8 cellular contexts compared by ENCODE assay signal in genomic region chr17:51670899-51671298, GRCh38.
"Had no signal": no experiment of that assay in that cellular context is flagged by ENCODE, and none has a peak within 500 bp of the region (broad histone marks: within the 10 kb centered on the region; RNA-seq: fewer than 3 reads in every experiment).

No MANE protein-coding gene starts in this region.

- H3K4me1 ChIP-seq: HAP-1 had no signal

- H3K9ac ChIP-seq: GM23248 had no signal

- H2AFZ ChIP-seq: GM23248, GM23338 had no signal

- H3K9me3 ChIP-seq: HAP-1 had no signal

- H3K4me3 Mint-ChIP-seq: GM23338, H9, HFFc6 had no signal

- H3K27ac ChIP-seq: GM23248 had no signal

- DNase-seq: GM23248, GOT3, H7, H9, HCEC 1CT, HFFc6 had no signal

- H3K4me3 ChIP-seq: GM23248, GM23338, HAP-1 had no signal

- H3K4me2 ChIP-seq: GM23338 had no signal

- H3K27ac Mint-ChIP-seq: GM23338, H9, HFFc6 had no signal

- H3K4me1 Mint-ChIP-seq: H9 had no signal

- H3K36me3 ChIP-seq: HAP-1 had no signal
